Comparison of ENCODE assay signal across 11 cellular contexts in the genomic region with DNA sequence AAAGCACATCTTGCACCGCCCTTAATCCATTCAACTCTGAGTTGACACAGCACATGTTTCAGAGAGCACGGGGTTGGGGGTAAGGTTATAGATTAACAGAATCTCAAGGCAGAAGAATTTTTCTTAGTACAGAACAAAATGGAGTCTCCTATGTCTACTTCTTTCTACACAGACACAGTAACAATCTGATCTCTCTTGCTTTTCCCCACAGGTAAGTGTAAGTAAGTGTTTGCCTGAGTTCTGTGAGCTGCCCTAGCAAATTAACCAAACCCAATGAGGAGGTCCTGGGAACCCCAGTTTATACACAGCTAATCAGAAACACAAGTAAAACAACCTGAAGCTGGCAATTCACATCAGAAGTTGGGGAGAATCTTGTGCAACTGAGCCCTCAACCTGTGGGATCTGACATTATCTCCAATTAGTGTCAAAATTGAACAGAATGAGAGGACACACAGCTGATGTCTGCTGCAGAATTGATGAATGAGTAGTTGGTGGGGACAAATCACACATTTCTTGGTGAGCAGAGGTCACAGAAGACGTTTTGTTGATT. TPM values are rescaled to one million over a fixed set of nuclear protein-coding genes. Genes with fewer than 3 reads are reported as not detected.
"Had no signal": no experiment of that assay in that cellular context is flagged by ENCODE, and none has a peak within 500 bp of the region (broad histone marks: within the 10 kb centered on the region; RNA-seq: fewer than 3 reads in every experiment).

No MANE protein-coding gene starts in this region.

RNA-seq across cellular contexts. Expression of a gene that starts 7.8 kb away (rescaled TPM):
- total RNA-seq: SK-MEL-5 had no signal
- polyA plus RNA-seq: neural cell had no signal

RNA-seq across cellular contexts. Expression of a gene that starts 22.9 kb away (rescaled TPM):
- total RNA-seq: activated CD8-positive, alpha-beta memory T cell treated with anti-CD3 and anti-CD28 coated beads for 36 hours; ascending aorta; chondrocyte; dermis microvascular lymphatic vessel endothelial cell; esophagus mucosa; left lobe of liver; SK-MEL-5; ureter had no signal
- polyA plus RNA-seq: neural cell had no signal

RNA-seq across cellular contexts. Expression of a gene that starts 34.4 kb away (rescaled TPM):
- total RNA-seq: ascending aorta, chondrocyte, dermis microvascular lymphatic vessel endothelial cell, osteoblast, psoas muscle, SK-MEL-5 had no signal
- polyA plus RNA-seq: neural cell had no signal

RNA-seq across cellular contexts. Expression of a gene that starts 37.8 kb away (rescaled TPM):
- total RNA-seq: dermis microvascular lymphatic vessel endothelial cell, left lobe of liver, osteoblast, SK-MEL-5 had no signal
